1 cellular context compared by ENCODE assay signal in genomic region chr17:45146616-45147101, GRCh38.
TF ChIP-seq lines count a peak whose summit lies in the region.

No MANE protein-coding gene starts in this region.

TF ChIP-seq in K562, 482 proteins besides CTCF, POLR2A, EP300 and RAD21 (continued from another document):
- TF ChIP-seq, protein P1, sequence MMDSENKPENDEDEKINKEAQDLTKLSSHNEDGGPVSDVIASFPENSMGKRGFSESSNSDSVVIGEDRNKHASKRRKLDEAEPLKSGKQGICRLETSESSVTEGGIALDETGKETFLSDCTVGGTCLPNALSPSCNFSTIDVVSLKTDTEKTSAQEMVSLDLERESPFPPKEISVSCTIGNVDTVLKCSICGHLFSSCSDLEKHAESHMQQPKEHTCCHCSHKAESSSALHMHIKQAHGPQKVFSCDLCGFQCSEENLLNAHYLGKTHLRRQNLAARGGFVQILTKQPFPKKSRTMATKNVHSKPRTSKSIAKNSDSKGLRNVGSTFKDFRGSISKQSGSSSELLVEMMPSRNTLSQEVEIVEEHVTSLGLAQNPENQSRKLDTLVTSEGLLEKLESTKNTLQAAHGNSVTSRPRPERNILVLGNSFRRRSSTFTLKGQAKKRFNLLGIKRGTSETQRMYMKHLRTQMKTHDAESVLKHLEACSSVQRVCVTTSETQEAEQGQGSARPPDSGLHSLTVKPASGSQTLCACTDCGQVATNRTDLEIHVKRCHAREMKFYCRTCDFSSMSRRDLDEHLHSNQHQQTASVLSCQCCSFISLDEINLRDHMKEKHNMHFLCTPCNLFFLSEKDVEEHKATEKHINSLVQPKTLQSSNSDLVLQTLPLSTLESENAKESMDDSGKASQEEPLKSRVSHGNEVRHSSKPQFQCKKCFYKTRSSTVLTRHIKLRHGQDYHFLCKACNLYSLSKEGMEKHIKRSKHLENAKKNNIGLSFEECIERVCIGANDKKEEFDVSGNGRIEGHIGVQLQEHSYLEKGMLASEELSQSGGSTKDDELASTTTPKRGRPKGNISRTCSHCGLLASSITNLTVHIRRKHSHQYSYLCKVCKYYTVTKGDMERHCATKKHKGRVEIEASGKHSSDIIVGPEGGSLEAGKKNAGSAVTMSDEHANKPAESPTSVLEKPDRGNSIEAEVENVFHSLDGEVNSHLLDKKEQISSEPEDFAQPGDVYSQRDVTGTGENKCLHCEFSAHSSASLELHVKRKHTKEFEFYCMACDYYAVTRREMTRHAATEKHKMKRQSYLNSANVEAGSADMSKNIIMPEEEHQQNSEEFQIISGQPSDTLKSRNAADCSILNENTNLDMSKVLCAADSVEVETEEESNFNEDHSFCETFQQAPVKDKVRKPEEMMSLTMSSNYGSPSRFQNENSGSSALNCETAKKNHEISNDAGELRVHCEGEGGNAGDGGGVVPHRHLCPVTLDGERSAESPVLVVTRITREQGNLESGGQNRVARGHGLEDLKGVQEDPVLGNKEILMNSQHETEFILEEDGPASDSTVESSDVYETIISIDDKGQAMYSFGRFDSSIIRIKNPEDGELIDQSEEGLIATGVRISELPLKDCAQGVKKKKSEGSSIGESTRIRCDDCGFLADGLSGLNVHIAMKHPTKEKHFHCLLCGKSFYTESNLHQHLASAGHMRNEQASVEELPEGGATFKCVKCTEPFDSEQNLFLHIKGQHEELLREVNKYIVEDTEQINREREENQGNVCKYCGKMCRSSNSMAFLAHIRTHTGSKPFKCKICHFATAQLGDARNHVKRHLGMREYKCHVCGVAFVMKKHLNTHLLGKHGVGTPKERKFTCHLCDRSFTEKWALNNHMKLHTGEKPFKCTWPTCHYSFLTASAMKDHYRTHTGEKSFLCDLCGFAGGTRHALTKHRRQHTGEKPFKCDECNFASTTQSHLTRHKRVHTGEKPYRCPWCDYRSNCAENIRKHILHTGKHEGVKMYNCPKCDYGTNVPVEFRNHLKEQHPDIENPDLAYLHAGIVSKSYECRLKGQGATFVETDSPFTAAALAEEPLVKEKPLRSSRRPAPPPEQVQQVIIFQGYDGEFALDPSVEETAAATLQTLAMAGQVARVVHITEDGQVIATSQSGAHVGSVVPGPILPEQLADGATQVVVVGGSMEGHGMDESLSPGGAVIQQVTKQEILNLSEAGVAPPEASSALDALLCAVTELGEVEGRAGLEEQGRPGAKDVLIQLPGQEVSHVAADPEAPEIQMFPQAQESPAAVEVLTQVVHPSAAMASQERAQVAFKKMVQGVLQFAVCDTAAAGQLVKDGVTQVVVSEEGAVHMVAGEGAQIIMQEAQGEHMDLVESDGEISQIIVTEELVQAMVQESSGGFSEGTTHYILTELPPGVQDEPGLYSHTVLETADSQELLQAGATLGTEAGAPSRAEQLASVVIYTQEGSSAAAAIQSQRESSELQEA (IDR thresholded peaks at IDR 0.05; ENCODE audit: low read depth), result no peak
- TF ChIP-seq CEBPG (CRISPR knock-in tag; IDR thresholded peaks at IDR 0.05) (no peak), CEBPG (tag; conservative IDR thresholded peaks at IDR 0.05 in 1 of 2, IDR thresholded peaks at IDR 0.05 in 1 of 2) (no peak), RBM25 (IDR thresholded peaks at IDR 0.05; ENCODE audit: low read depth, low read length, severe bottlenecking) (no peak), ZNF23 (CRISPR knock-in tag; IDR thresholded peaks at IDR 0.05) (0 out of 2 replicates have a peak, but pooled peaks have one; percentile 3), KAT2B (IDR thresholded peaks at IDR 0.05; ENCODE audit: low read depth, low read length) (no peak), MEIS2 (IDR thresholded peaks at IDR 0.05; ENCODE audit: partially characterized antibody) (peak; percentile 83), ZNF551 (CRISPR knock-in tag; IDR thresholded peaks at IDR 0.05) (no peak), NR1H2 (CRISPR knock-in tag; IDR thresholded peaks at IDR 0.05) (no peak), DIDO1 (tag; IDR thresholded peaks at IDR 0.05; ENCODE audit: low read depth) (no peak), CBX8 (IDR thresholded peaks at IDR 0.05; ENCODE audit: borderline replicate concordance, extremely low read depth, low read depth, low read length, poor library complexity, severe bottlenecking) (no peak), ZNF274 (IDR thresholded peaks at IDR 0.05; ENCODE audit: borderline replicate concordance, low read depth, low read length) (no peak), ELF1 (tag; IDR thresholded peaks at IDR 0.05) (no peak), PPARD (CRISPR knock-in tag; IDR thresholded peaks at IDR 0.05) (no peak), CCNT2 (IDR thresholded peaks at IDR 0.05; ENCODE audit: borderline replicate concordance, extremely low read depth, insufficient read length, low read depth, low read length) (no peak), HNRNPL (IDR thresholded peaks at IDR 0.05; ENCODE audit: low read depth, low read length) (no peak), ZKSCAN8 (CRISPR knock-in tag; IDR thresholded peaks at IDR 0.05) (peak; percentile 42; the same call in 1 of the 2 replicates), ZNF184 (CRISPR knock-in tag; IDR thresholded peaks at IDR 0.05) (no peak), ILK (tag; IDR thresholded peaks at IDR 0.05; ENCODE audit: borderline replicate concordance, low read depth) (no peak), ZEB2 (IDR thresholded peaks at IDR 0.05) (no peak; the same call in 1 of the 2 replicates), TSC22D4 (tag; IDR thresholded peaks at IDR 0.05) (no peak), TAF15 (IDR thresholded peaks at IDR 0.05; ENCODE audit: low read depth, low read length) (no peak), POLR3G (IDR thresholded peaks at IDR 0.05; ENCODE audit: extremely low read depth, insufficient read length, insufficient replicate concordance) (no peak), SIX5 (IDR thresholded peaks at IDR 0.05; ENCODE audit: borderline replicate concordance in 1 of 2, insufficient read depth in 1 of 2, low read depth in 1 of 2, low read length in 2 of 2) (no peak)
- TF ChIP-seq, protein P2, sequence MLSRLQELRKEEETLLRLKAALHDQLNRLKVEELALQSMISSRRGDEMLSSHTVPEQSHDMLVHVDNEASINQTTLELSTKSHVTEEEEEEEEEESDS (CRISPR knock-in tag; IDR thresholded peaks at IDR 0.05), result no peak
- TF ChIP-seq, protein P3, sequence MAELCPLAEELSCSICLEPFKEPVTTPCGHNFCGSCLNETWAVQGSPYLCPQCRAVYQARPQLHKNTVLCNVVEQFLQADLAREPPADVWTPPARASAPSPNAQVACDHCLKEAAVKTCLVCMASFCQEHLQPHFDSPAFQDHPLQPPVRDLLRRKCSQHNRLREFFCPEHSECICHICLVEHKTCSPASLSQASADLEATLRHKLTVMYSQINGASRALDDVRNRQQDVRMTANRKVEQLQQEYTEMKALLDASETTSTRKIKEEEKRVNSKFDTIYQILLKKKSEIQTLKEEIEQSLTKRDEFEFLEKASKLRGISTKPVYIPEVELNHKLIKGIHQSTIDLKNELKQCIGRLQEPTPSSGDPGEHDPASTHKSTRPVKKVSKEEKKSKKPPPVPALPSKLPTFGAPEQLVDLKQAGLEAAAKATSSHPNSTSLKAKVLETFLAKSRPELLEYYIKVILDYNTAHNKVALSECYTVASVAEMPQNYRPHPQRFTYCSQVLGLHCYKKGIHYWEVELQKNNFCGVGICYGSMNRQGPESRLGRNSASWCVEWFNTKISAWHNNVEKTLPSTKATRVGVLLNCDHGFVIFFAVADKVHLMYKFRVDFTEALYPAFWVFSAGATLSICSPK (IDR thresholded peaks at IDR 0.05; ENCODE audit: borderline replicate concordance), result no peak
